Comparison of ENCODE assay signal across 14 cellular contexts in genomic region chr5:820245-820644, GRCh38. TPM values are rescaled to one million over a fixed set of nuclear protein-coding genes. Genes with fewer than 3 reads are reported as not detected.
DNase-seq lines count a peak whose midpoint lies in the region; ATAC-seq and TF ChIP-seq lines count a peak whose summit lies in the region.
"Had no signal": no experiment of that assay in that cellular context is flagged by ENCODE, and none has a peak within 500 bp of the region (broad histone marks: within the 10 kb centered on the region; RNA-seq: fewer than 3 reads in every experiment).

No MANE protein-coding gene starts in this region.

- WGBS in esophagus muscularis mucosa, result 93% methylated on average over 3 of the region's 3 CpGs
- 35% methylated on average over 3 of the region's 3 CpGs for whole genome bisulfite sequencing in right lobe of liver (ENCODE audit: insufficient coverage, low coverage, low lambda C conversion rate, missing lambda C conversion rate)

- H3K36me3 ChIP-seq in esophagus muscularis mucosa, result peaks cover 0 to 19% (median 9%) of the 10 kb centered on the region in 4 donors
- no peaks in the 10 kb centered on the region for H3K36me3 ChIP-seq in right lobe of liver
- no peaks in the 10 kb centered on the region for H3K36me3 ChIP-seq in MG63
- H3K36me3 ChIP-seq: HAP-1 had no signal

- no peak overlapping the region for H3K4me3 ChIP-seq in esophagus muscularis mucosa
- H3K4me3 ChIP-seq in right lobe of liver, result no peak overlapping the region
- H3K4me3 ChIP-seq in MG63, result no peak overlapping the region
- H3K4me3 ChIP-seq: BLaER1 treated with 17β-estradiol and CSF1 and Interleukin-3, amounts not matched to agents 10 nM and 100 nM; GM12878; GM23248; HAP-1 had no signal

- ATAC-seq in right lobe of liver, result peak; percentile 80 to 97 (median 93)
- ATAC-seq: CD8-positive, alpha-beta T cell; GM12878 had no signal

- DNase-seq in HuH-7 (ENCODE audit: low spot score) (peak; percentile 25), esophagus muscularis mucosa (ENCODE audit: extremely low spot score) (peak; percentile 50), right lobe of liver (no peak), NCI-H2227 treated with DMSO at 0.1 percent for 48 hours (lab: John Stamatoyannopoulos, UW) (no peak), DMS53 (lab: John Stamatoyannopoulos, UW) (no peak), MG63 (no peak)
- DNase-seq: Calu3; CD8-positive, alpha-beta T cell; DND-41; EL; GM23248 had no signal

- H3K4me1 ChIP-seq in esophagus muscularis mucosa, result no peaks in the 10 kb centered on the region
- H3K4me1 ChIP-seq in right lobe of liver, result peaks cover 0 to 8% (median 1%) of the 10 kb centered on the region in 4 donors
- H3K4me1 ChIP-seq: BLaER1 treated with 17β-estradiol and CSF1 and Interleukin-3, amounts not matched to agents 10 nM and 100 nM; HAP-1 had no signal

- TF ChIP-seq POLR2A in esophagus muscularis mucosa (IDR thresholded peaks at IDR 0.05; ENCODE audit: low read depth) (no peak), right lobe of liver (IDR thresholded peaks at IDR 0.05) (no peak)

- H3K9me3 ChIP-seq in esophagus muscularis mucosa (no peaks in the 10 kb centered on the region), right lobe of liver (no peaks in the 10 kb centered on the region), MG63 (no peaks in the 10 kb centered on the region)
- H3K9me3 ChIP-seq: HAP-1 had no signal

- intact Hi-C loops in esophagus muscularis mucosa (cut with DNase I) (no loop called here), right lobe of liver (cut with DNase I) (no loop called here)

- no peak for TF ChIP-seq CTCF in esophagus muscularis mucosa (IDR thresholded peaks at IDR 0.05)
- peak; percentile 25 to 42 (median 38) for TF ChIP-seq CTCF in right lobe of liver (IDR thresholded peaks at IDR 0.05)

- H3K27me3 ChIP-seq in esophagus muscularis mucosa (no peaks in the 10 kb centered on the region), right lobe of liver (no peaks in the 10 kb centered on the region), MG63 (no peaks in the 10 kb centered on the region)
- H3K27me3 ChIP-seq: BLaER1 treated with 17β-estradiol and CSF1 and Interleukin-3, amounts not matched to agents 10 nM and 100 nM had no signal

- TF ChIP-seq EP300 in esophagus muscularis mucosa (IDR thresholded peaks at IDR 0.05), result no peak

- H3K27ac ChIP-seq in esophagus muscularis mucosa (replicated peaks in 1 of 4), result no peak overlapping the region
- H3K27ac ChIP-seq in right lobe of liver, result no peak overlapping the region
- H3K27ac ChIP-seq: BLaER1 treated with 17β-estradiol and CSF1 and Interleukin-3, amounts not matched to agents 10 nM and 100 nM; GM23248 had no signal

RNA-seq across cellular contexts. Expression of gene ZDHHC11, which starts 30.5 kb away (rescaled TPM):
- total RNA-seq in esophagus muscularis mucosa (10 to 100 TPM in 2 of 4 donors, 1 to 10 TPM in 2; 4.3 to 13.5 (median 10.9) TPM), right lobe of liver (10 to 100 TPM in 2 of 6 experiments, 1 to 10 TPM in 3, under 1 TPM in 1; 0.50 to 14.4 (median 5.8) TPM)
- total RNA-seq in MG63 (2014; rRNA removed; shearing (Covaris generic); ENCODE audit: low replicate concordance), result 0.56 TPM in 1 of 2 replicates, not detected in the other

RNA-seq across cellular contexts. Expression of gene ZDHHC11B, which starts 35.7 kb away (rescaled TPM):
- total RNA-seq in esophagus muscularis mucosa (10 to 100 TPM in 1 of 4 donors, 1 to 10 TPM in 3; 2.2 to 11.7 (median 6.2) TPM), right lobe of liver (1 to 10 TPM in 5 of 6 experiments, under 1 TPM in 1; 0.56 to 5.1 (median 2.8) TPM)
- total RNA-seq in MG63 (2014; rRNA removed; shearing (Covaris generic); ENCODE audit: low replicate concordance), result not detected in 2 replicates
- total RNA-seq: GM12878, GM23248 had no signal

Comparison
In these comparisons a context has a peak if more than half of its experiments do, and no peak if none do; other contexts are left out.
1. DNase-seq: peak in HuH-7 (single experiment) and esophagus muscularis mucosa (single experiment); none in right lobe of liver (0 of 3), NCI-H2227 treated with DMSO at 0.1 percent for 48 hours (single experiment), DMS53 (single experiment) and MG63 (single experiment).
2. CTCF ChIP-seq: peak in right lobe of liver (4 of 4); none in esophagus muscularis mucosa (0 of 3).